1 cellular context compared by ENCODE assay signal in the genomic region with DNA sequence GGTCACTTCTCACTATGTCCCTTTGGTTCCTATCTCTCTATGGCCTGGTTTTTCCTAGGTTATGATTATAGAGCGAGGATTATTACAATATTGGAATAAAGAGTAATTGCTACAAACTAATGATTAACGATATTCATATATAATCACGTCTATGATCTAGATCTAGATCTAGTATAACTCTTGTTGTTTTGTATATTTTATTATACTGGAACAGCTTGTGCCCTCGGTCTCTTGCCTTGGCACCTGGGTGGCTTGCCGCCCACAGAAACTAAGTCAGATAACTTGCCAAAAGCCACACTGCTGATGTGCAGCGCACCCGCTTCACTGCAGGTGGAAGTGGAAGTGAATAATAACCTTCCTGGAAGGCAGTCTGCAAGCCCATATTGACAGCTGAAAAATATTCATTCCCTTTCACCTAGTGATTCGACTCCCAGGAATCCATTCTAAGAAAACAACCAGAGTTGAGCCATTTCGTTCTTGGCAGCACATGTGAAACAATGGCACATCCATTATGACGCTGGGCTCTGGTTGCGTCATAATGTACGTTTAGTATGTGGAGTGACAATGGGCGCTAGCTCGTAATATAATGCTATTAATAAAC.
TF ChIP-seq lines count a peak whose summit lies in the region.

No MANE protein-coding gene starts in this region.

TF ChIP-seq in WTC11, 78 proteins besides CTCF, POLR2A, EP300 and RAD21 (continued from another document):
- TF ChIP-seq, protein P1, sequence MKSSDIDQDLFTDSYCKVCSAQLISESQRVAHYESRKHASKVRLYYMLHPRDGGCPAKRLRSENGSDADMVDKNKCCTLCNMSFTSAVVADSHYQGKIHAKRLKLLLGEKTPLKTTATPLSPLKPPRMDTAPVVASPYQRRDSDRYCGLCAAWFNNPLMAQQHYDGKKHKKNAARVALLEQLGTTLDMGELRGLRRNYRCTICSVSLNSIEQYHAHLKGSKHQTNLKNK (CRISPR knock-in tag; IDR thresholded peaks at IDR 0.05) = no peak
- TF ChIP-seq, protein P2, sequence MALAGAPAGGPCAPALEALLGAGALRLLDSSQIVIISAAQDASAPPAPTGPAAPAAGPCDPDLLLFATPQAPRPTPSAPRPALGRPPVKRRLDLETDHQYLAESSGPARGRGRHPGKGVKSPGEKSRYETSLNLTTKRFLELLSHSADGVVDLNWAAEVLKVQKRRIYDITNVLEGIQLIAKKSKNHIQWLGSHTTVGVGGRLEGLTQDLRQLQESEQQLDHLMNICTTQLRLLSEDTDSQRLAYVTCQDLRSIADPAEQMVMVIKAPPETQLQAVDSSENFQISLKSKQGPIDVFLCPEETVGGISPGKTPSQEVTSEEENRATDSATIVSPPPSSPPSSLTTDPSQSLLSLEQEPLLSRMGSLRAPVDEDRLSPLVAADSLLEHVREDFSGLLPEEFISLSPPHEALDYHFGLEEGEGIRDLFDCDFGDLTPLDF (CRISPR knock-in tag; IDR thresholded peaks at IDR 0.05) = no peak
